17 cellular contexts compared by ENCODE assay signal in genomic region chr12:17148706-17149105, GRCh38.
"Had no signal": no experiment of that assay in that cellular context is flagged by ENCODE, and none has a peak within 500 bp of the region (broad histone marks: within the 10 kb centered on the region; RNA-seq: fewer than 3 reads in every experiment).

No MANE protein-coding gene starts in this region.

- H3K27me3 Mint-ChIP-seq: activated CD8-positive, alpha-beta T cell treated with anti-CD3 and anti-CD28 coated beads for 36 hours; activated naive CD8-positive, alpha-beta T cell treated with anti-CD3 and anti-CD28 coated beads, Interleukin-2, amount 10 ng/mL, durations not matched to agents 7 days and 5 days; dendritic cell treated with granulocyte-macrophage colony-stimulating factor and Interleukin-4, amounts not matched to agents 40 ng/mL and 50 ng/mL, for 4 days; stimulated activated naive CD8-positive, alpha-beta T cell treated with anti-CD3 and anti-CD28 coated beads, Interleukin-15, amount 100 ng/mL, for 72 hours had no signal

- H3K4me1 Mint-ChIP-seq: activated naive CD8-positive, alpha-beta T cell treated with anti-CD3 and anti-CD28 coated beads, Interleukin-2, amount 10 ng/mL, durations not matched to agents 7 days and 5 days; stimulated activated naive CD8-positive, alpha-beta T cell treated with anti-CD3 and anti-CD28 coated beads, Interleukin-15, amount 100 ng/mL, for 72 hours had no signal

- H3K4me1 ChIP-seq: parathyroid adenoma, testis, uterus had no signal

- DNase-seq: activated CD4-positive, alpha-beta T cell treated with anti-CD3 and anti-CD28 coated beads for 4 hours; activated CD8-positive, alpha-beta memory T cell treated with anti-CD3 and anti-CD28 coated beads, Interleukin-2, amount 50 U/mL, for 4 hours; activated CD8-positive, alpha-beta T cell treated with anti-CD3 and anti-CD28 coated beads for 36 hours; activated naive CD8-positive, alpha-beta T cell treated with anti-CD3 and anti-CD28 coated beads, Interleukin-2, amount 10 ng/mL, durations not matched to agents 7 days and 5 days; activated T-cell treated with anti-CD3 and anti-CD28 coated beads, Interleukin-2, amount 50 U/mL, for 72 hours; anterior cingulate cortex; cerebellar nuclear complex; hippocampal formation; kidney glomerular epithelial cell; stimulated activated CD4-positive, alpha-beta T cell treated with anti-CD3 and anti-CD28 coated beads, Interleukin-15, amount 100 ng/mL, for 24 hours; stimulated activated CD4-positive, alpha-beta T cell treated with anti-CD3 and anti-CD28 coated beads, Interleukin-4, amount 100 ng/mL, for 4 hours; stimulated activated naive CD8-positive, alpha-beta T cell treated with anti-CD3 and anti-CD28 coated beads, Interleukin-15, amount 100 ng/mL, for 72 hours; testis; uterus; WERI-Rb-1 had no signal

- H3K27ac Mint-ChIP-seq: activated CD8-positive, alpha-beta T cell treated with anti-CD3 and anti-CD28 coated beads for 36 hours; activated naive CD8-positive, alpha-beta T cell treated with anti-CD3 and anti-CD28 coated beads, Interleukin-2, amount 10 ng/mL, durations not matched to agents 7 days and 5 days; activated T-cell treated with anti-CD3 and anti-CD28 coated beads, Interleukin-2, amount 50 U/mL, for 72 hours; dendritic cell treated with granulocyte-macrophage colony-stimulating factor and Interleukin-4, amounts not matched to agents 40 ng/mL and 50 ng/mL, for 4 days; stimulated activated naive CD8-positive, alpha-beta T cell treated with anti-CD3 and anti-CD28 coated beads, Interleukin-15, amount 100 ng/mL, for 72 hours had no signal

- H3K36me3 Mint-ChIP-seq: activated naive CD8-positive, alpha-beta T cell treated with anti-CD3 and anti-CD28 coated beads, Interleukin-2, amount 10 ng/mL, durations not matched to agents 7 days and 5 days had no signal

- H3K4me3 ChIP-seq: testis, uterus had no signal

- H3K4me3 Mint-ChIP-seq: activated CD8-positive, alpha-beta T cell treated with anti-CD3 and anti-CD28 coated beads for 36 hours; activated naive CD8-positive, alpha-beta T cell treated with anti-CD3 and anti-CD28 coated beads, Interleukin-2, amount 10 ng/mL, durations not matched to agents 7 days and 5 days; activated T-cell treated with anti-CD3 and anti-CD28 coated beads, Interleukin-2, amount 50 U/mL, for 72 hours; dendritic cell treated with granulocyte-macrophage colony-stimulating factor and Interleukin-4, amounts not matched to agents 40 ng/mL and 50 ng/mL, for 4 days; stimulated activated naive CD8-positive, alpha-beta T cell treated with anti-CD3 and anti-CD28 coated beads, Interleukin-15, amount 100 ng/mL, for 72 hours had no signal

- ATAC-seq: activated CD8-positive, alpha-beta T cell treated with anti-CD3 and anti-CD28 coated beads for 36 hours; activated T-cell treated with anti-CD3 and anti-CD28 coated beads, Interleukin-2, amount 50 U/mL, for 72 hours; stimulated activated naive CD8-positive, alpha-beta T cell treated with anti-CD3 and anti-CD28 coated beads, Interleukin-15, amount 100 ng/mL, for 72 hours had no signal

- H3K9me3 ChIP-seq: testis, uterus had no signal

- H3K27ac ChIP-seq: parathyroid adenoma, testis, uterus, WERI-Rb-1 had no signal

- H3K36me3 ChIP-seq: uterus, WERI-Rb-1 had no signal

- H3K27me3 ChIP-seq: testis, uterus had no signal
